In the genomic region with DNA sequence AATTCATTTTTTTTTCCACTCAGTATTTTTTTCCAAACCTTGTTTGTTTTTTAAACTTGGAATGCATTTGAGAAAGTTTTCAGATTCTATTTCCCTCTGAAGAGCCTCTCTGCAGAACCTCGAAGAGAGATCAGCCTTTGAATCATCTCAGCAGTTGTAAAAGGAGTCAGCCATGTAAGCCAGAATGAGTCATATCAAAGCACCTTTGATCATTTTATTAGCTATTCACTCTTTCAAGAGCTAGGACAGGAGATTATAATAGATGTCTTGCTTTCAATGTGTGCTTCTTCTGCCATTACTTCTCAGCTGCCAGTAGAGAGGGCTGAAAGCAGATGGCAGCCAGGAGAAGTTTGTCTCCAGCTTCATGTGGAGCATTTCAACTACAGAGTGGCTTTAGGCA, we compare ENCODE assay signal across 23 cellular contexts.
A peak's percentile ranks its signal among the peaks of the same experiment; 100 is the strongest.
DNase-seq lines count a peak whose midpoint lies in the region; ATAC-seq, FAIRE-seq and TF ChIP-seq lines count a peak whose summit lies in the region.
"Had no signal": no experiment of that assay in that cellular context is flagged by ENCODE, and none has a peak within 500 bp of the region (broad histone marks: within the 10 kb centered on the region; RNA-seq: fewer than 3 reads in every experiment).

No MANE protein-coding gene starts in this region.

- H3K4me1 Mint-ChIP-seq in MCF 10A (ENCODE audit: insufficient read depth, unreplicated experiment): no peaks in the 10 kb centered on the region
- H3K4me1 Mint-ChIP-seq: CD4-positive, alpha-beta memory T cell had no signal

- POLR2A ChIA-PET in MCF 10A (lab: Yijun Ruan, JAX): no interaction called here

- H3K27ac Mint-ChIP-seq in MCF 10A (ENCODE audit: low read depth, unreplicated experiment): no peak overlapping the region
- H3K27ac Mint-ChIP-seq: CD4-positive, alpha-beta memory T cell; stimulated activated naive CD8-positive, alpha-beta T cell treated with anti-CD3 and anti-CD28 coated beads, Interleukin-15, Interleukin-2, amounts not matched to agents 100 ng/mL and 50 ng/mL, for 24 hours had no signal

- no peak overlapping the region for H3K27ac ChIP-seq in breast epithelium
- no peak overlapping the region for H3K27ac ChIP-seq in keratinocyte (ENCODE audit: control insufficient read depth, insufficient read depth, low read length)
- no peak overlapping the region for H3K27ac ChIP-seq in thyroid gland
- H3K27ac ChIP-seq: ascending aorta, gastrocnemius medialis, left lung, right lobe of liver, upper lobe of left lung had no signal

- H3K4me1 ChIP-seq in breast epithelium (no peaks in the 10 kb centered on the region), keratinocyte (ENCODE audit: control insufficient read depth, extremely low read depth, insufficient read depth, low read length) (no peaks in the 10 kb centered on the region), thyroid gland (no peaks in the 10 kb centered on the region)
- H3K4me1 ChIP-seq: ascending aorta, gastrocnemius medialis, left lung, Peyer's patch, right lobe of liver, upper lobe of left lung had no signal

- H3K79me2 ChIP-seq in keratinocyte (ENCODE audit: control insufficient read depth, insufficient read depth, low read length): no peaks in the 10 kb centered on the region

- H3K4me3 Mint-ChIP-seq in MCF 10A (ENCODE audit: unreplicated experiment): no peak overlapping the region
- H3K4me3 Mint-ChIP-seq: CD4-positive, alpha-beta memory T cell; stimulated activated naive CD8-positive, alpha-beta T cell treated with anti-CD3 and anti-CD28 coated beads, Interleukin-15, Interleukin-2, amounts not matched to agents 100 ng/mL and 50 ng/mL, for 24 hours had no signal

- DNase-seq in MCF 10A (ENCODE audit: unreplicated experiment) (peak; percentile 13), breast epithelium (ENCODE audit: low spot score in 2 of 2) (no peak), RKO (ENCODE audit: low spot score) (peak; percentile 38), keratinocyte (ENCODE audit: low read depth, low spot score) (no peak), epidermal melanocyte (ENCODE audit: insufficient read length, low spot score) (no peak), thyroid gland (no peak)
- DNase-seq: activated CD8-positive, alpha-beta memory T cell treated with anti-CD3 and anti-CD28 coated beads, Interleukin-2, amount 50 U/mL, for 4 hours; activated naive CD4-positive, alpha-beta T cell; CD4-positive, alpha-beta memory T cell; EL; gastrocnemius medialis; H7; left lung; NCI-H1105; Peyer's patch; right lobe of liver; upper lobe of left lung had no signal

- CTCF ChIA-PET in MCF 10A (lab: Yijun Ruan, JAX): interaction anchor here (0.8 to 1.8 kb wide), 3 partner anchors 10 to 484 kb away, joined by 3 to 17 read pairs (median 5); no protein-coding TSS in a partner anchor

- peaks cover 76% of the 10 kb centered on the region for H3K27me3 Mint-ChIP-seq in MCF 10A (ENCODE audit: insufficient read depth, unreplicated experiment)

- no peaks in the 10 kb centered on the region for H4K20me1 ChIP-seq in keratinocyte (ENCODE audit: control insufficient read depth, extremely low read depth, insufficient read depth, low read length)

- no peaks in the 10 kb centered on the region for H3K36me3 ChIP-seq in breast epithelium
- no peaks in the 10 kb centered on the region for H3K36me3 ChIP-seq in keratinocyte (ENCODE audit: control insufficient read depth in 2 of 2, extremely low read depth in 1 of 2, insufficient read depth in 2 of 2, low read length in 2 of 2)
- H3K36me3 ChIP-seq in thyroid gland: no peaks in the 10 kb centered on the region
- H3K36me3 ChIP-seq: ascending aorta, gastrocnemius medialis, left lung, Peyer's patch, right lobe of liver, upper lobe of left lung had no signal

- no peak overlapping the region for H2AFZ ChIP-seq in keratinocyte (ENCODE audit: control insufficient read depth, low read length)

- peak; percentile 23 for FAIRE-seq in keratinocyte (lab: Jason Lieb, UNC)
- FAIRE-seq: colon, endometrium, K562 had no signal

- no peaks in the 10 kb centered on the region for H3K9me1 ChIP-seq in keratinocyte (ENCODE audit: control insufficient read depth, extremely low read depth, insufficient read depth, low read length)

- dilution Hi-C loops in keratinocyte (cut with MboI; ENCODE audit: extremely low pct_ligation_motif_present, low sequenced_read_pairs): no loop called here

- 37 to 51% methylated on average over 1 of the region's 1 CpG for WGBS in thyroid gland, 2 donors

- H3K4me2 ChIP-seq in keratinocyte (ENCODE audit: control insufficient read depth, extremely low read depth, insufficient read depth, low read depth, low read length): no peak overlapping the region

- TF ChIP-seq CTCF in MCF 10A (IDR thresholded peaks at IDR 0.05; ENCODE audit: unreplicated experiment) (no peak), breast epithelium (IDR thresholded peaks at IDR 0.05) (no peak), keratinocyte (optimal IDR thresholded peaks at IDR 0.05 in 1 of 3, IDR thresholded peaks at IDR 0.05 in 1 of 3, conservative IDR thresholded peaks at IDR 0.05 in 1 of 3; ENCODE audit: extremely low read depth in 1 of 3, insufficient read depth in 2 of 3, low read length in 3 of 3) (no peak), thyroid gland (IDR thresholded peaks at IDR 0.05) (no peak)

- TF ChIP-seq POLR2A in breast epithelium (IDR thresholded peaks at IDR 0.05) (no peak), thyroid gland (IDR thresholded peaks at IDR 0.05) (no peak)

- BruUV-seq in MCF 10A (replicated peaks; lab: Mats Ljungman, UMichigan): no TSS peak

- H3K9ac ChIP-seq in keratinocyte (ENCODE audit: control insufficient read depth, extremely low read depth, insufficient read depth, low read length): no peak overlapping the region

- H3K4me3 ChIP-seq in breast epithelium (no peak overlapping the region), keratinocyte (ENCODE audit: control insufficient read depth in 2 of 3, extremely low read depth in 1 of 3, insufficient read depth in 2 of 3, low read depth in 1 of 3, low read length in 3 of 3) (no peak overlapping the region), thyroid gland (replicated peaks in 1 of 3) (no peak overlapping the region)
- H3K4me3 ChIP-seq: ascending aorta, gastrocnemius medialis, K562, left lung, Peyer's patch, right lobe of liver, upper lobe of left lung had no signal

- no peaks in the 10 kb centered on the region for H3K9me3 Mint-ChIP-seq in MCF 10A (ENCODE audit: unreplicated experiment)
- H3K9me3 Mint-ChIP-seq: stimulated activated naive CD8-positive, alpha-beta T cell treated with anti-CD3 and anti-CD28 coated beads, Interleukin-15, Interleukin-2, amounts not matched to agents 100 ng/mL and 50 ng/mL, for 24 hours had no signal

- ATAC-seq in HG03139 (IDR thresholded peaks at IDR 0.05; ENCODE audit: unreplicated experiment): no peak
- ATAC-seq: gastrocnemius medialis, K562, left lung, right lobe of liver had no signal

- H3K36me3 Mint-ChIP-seq in MCF 10A (ENCODE audit: insufficient read depth, unreplicated experiment): no peaks in the 10 kb centered on the region
- H3K36me3 Mint-ChIP-seq: CD4-positive, alpha-beta memory T cell had no signal

- no peaks in the 10 kb centered on the region for H3K9me3 ChIP-seq in breast epithelium
- H3K9me3 ChIP-seq in keratinocyte (ENCODE audit: control insufficient read depth, low read depth, low read length): no peaks in the 10 kb centered on the region
- no peaks in the 10 kb centered on the region for H3K9me3 ChIP-seq in thyroid gland
- H3K9me3 ChIP-seq: ascending aorta, gastrocnemius medialis, left lung, Peyer's patch, right lobe of liver, upper lobe of left lung had no signal

- intact Hi-C loops in MCF 10A (cut with micrococcal nuclease): no loop called here
- intact Hi-C loops in breast epithelium (cut with DNase I; ENCODE audit: low total_unique reads): no loop called here
- intact Hi-C loops in thyroid gland (cut with DNase I): no loop called here

- H3K27me3 ChIP-seq in breast epithelium: no peaks in the 10 kb centered on the region
- H3K27me3 ChIP-seq in keratinocyte (ENCODE audit: control insufficient read depth, extremely low read depth, insufficient read depth, low read length): peaks cover 5% of the 10 kb centered on the region
- no peaks in the 10 kb centered on the region for H3K27me3 ChIP-seq in thyroid gland
- H3K27me3 ChIP-seq: ascending aorta, gastrocnemius medialis, left lung, Peyer's patch, right lobe of liver, upper lobe of left lung had no signal

Comparison
In these comparisons a context has a peak if more than half of its experiments do, and no peak if none do; other contexts are left out.
1. DNase-seq: peak in MCF 10A (single experiment) and RKO (single experiment); none in breast epithelium (0 of 2), keratinocyte (single experiment), epidermal melanocyte (single experiment) and thyroid gland (0 of 2).